ENCODE assay signal across 17 cellular contexts in genomic region chr1:201253906-201254624, GRCh38. TPM values are rescaled to one million over a fixed set of nuclear protein-coding genes. Genes with fewer than 3 reads are reported as not detected.
DNase-seq lines count a peak whose midpoint lies in the region; ATAC-seq and TF ChIP-seq lines count a peak whose summit lies in the region.
"Had no signal": no experiment of that assay in that cellular context is flagged by ENCODE, and none has a peak within 500 bp of the region (broad histone marks: within the 10 kb centered on the region; RNA-seq: fewer than 3 reads in every experiment).

No MANE protein-coding gene starts in this region.

- peaks cover 9% of the 10 kb centered on the region for H3K4me1 ChIP-seq in BLaER1
- no peaks in the 10 kb centered on the region for H3K4me1 ChIP-seq in GM23338 (ENCODE audit: insufficient read depth)
- H3K4me1 ChIP-seq in osteoblast (ENCODE audit: insufficient read depth, low read length): no peaks in the 10 kb centered on the region
- H3K4me1 ChIP-seq: parathyroid adenoma had no signal

- 0 out of 2 replicates have a peak overlapping the region, but pooled peaks have one; percentile 32 for H3K4me2 ChIP-seq in BLaER1
- H3K4me2 ChIP-seq in GM23338: no peak overlapping the region
- H3K4me2 ChIP-seq in osteoblast (ENCODE audit: insufficient read depth, low read length): no peak overlapping the region
- H3K4me2 ChIP-seq: PC-9 had no signal

- peaks cover 3% of the 10 kb centered on the region; the same call in 2 of the 3 replicates for H3K9me3 Mint-ChIP-seq in GM23338
- no peaks in the 10 kb centered on the region for H3K9me3 Mint-ChIP-seq in activated T-helper 2 cell treated with anti-CD3 and anti-CD28 coated beads, Interferon-gamma antibody, Interleukin-2, Interleukin-4, amounts not matched to agents 10 μg/mL and 5 μg/mL and 100 μg/mL, durations not matched to agents 14 hours and 24 hours and 36 hours
- H3K9me3 Mint-ChIP-seq: activated naive CD4-positive, alpha-beta T cell treated with anti-CD3 and anti-CD28 coated beads, Interleukin-2, amount 50 U/mL, for 24 hours had no signal

- H3K36me3 Mint-ChIP-seq in GM23338 (ENCODE audit: low read depth): no peaks in the 10 kb centered on the region
- H3K36me3 Mint-ChIP-seq in activated T-helper 2 cell treated with anti-CD3 and anti-CD28 coated beads, Interferon-gamma antibody, Interleukin-2, Interleukin-4, amounts not matched to agents 10 μg/mL and 5 μg/mL and 100 μg/mL, durations not matched to agents 14 hours and 24 hours and 36 hours (ENCODE audit: low read depth): no peaks in the 10 kb centered on the region
- H3K36me3 Mint-ChIP-seq: activated naive CD4-positive, alpha-beta T cell treated with anti-CD3 and anti-CD28 coated beads, Interleukin-2, amount 50 U/mL, for 24 hours had no signal

- H3K27me3 Mint-ChIP-seq in GM23338 (ENCODE audit: insufficient read depth, low read depth, poor library complexity): peaks cover 4% of the 10 kb centered on the region
- H3K27me3 Mint-ChIP-seq in activated T-helper 2 cell treated with anti-CD3 and anti-CD28 coated beads, Interferon-gamma antibody, Interleukin-2, Interleukin-4, amounts not matched to agents 10 μg/mL and 5 μg/mL and 100 μg/mL, durations not matched to agents 14 hours and 24 hours and 36 hours (ENCODE audit: low read depth): no peaks in the 10 kb centered on the region

- ATAC-seq in GM23338 (peak; percentile 15; the same call in 2 of the 3 replicates), HG03460 (IDR thresholded peaks at IDR 0.05; ENCODE audit: unreplicated experiment) (no peak)

- H3K9me2 ChIP-seq in GM23338 (ENCODE audit: insufficient read depth): no peaks in the 10 kb centered on the region

- H3K27me3 ChIP-seq in BLaER1: no peaks in the 10 kb centered on the region
- H3K27me3 ChIP-seq in GM23338 (ENCODE audit: insufficient read depth): no peaks in the 10 kb centered on the region
- H3K27me3 ChIP-seq in osteoblast (ENCODE audit: insufficient read depth, low read length): no peaks in the 10 kb centered on the region
- H3K27me3 ChIP-seq: suprapubic skin had no signal

- H3K27ac ChIP-seq in BLaER1: 0 out of 2 replicates have a peak overlapping the region, but pooled peaks have one; percentile 3
- no peak overlapping the region for H3K27ac ChIP-seq in GM23338 (ENCODE audit: low read depth)
- H3K27ac ChIP-seq in osteoblast (ENCODE audit: low read depth, low read length): no peak overlapping the region
- H3K27ac ChIP-seq: parathyroid adenoma, PC-9, SK-N-MC, suprapubic skin had no signal

- H3K4me3 Mint-ChIP-seq in GM23338: no peak overlapping the region
- H3K4me3 Mint-ChIP-seq in activated T-helper 2 cell treated with anti-CD3 and anti-CD28 coated beads, Interferon-gamma antibody, Interleukin-2, Interleukin-4, amounts not matched to agents 10 μg/mL and 5 μg/mL and 100 μg/mL, durations not matched to agents 14 hours and 24 hours and 36 hours (ENCODE audit: low read depth): no peak overlapping the region
- H3K4me3 Mint-ChIP-seq: activated naive CD4-positive, alpha-beta T cell treated with anti-CD3 and anti-CD28 coated beads, Interleukin-2, amount 50 U/mL, for 24 hours had no signal

- H3K79me2 ChIP-seq in GM23338 (replicated peaks; ENCODE audit: insufficient read depth): no peaks in the 10 kb centered on the region
- no peaks in the 10 kb centered on the region for H3K79me2 ChIP-seq in osteoblast (ENCODE audit: insufficient read depth, low read length)
- H3K79me2 ChIP-seq: parathyroid adenoma had no signal

- no peak for DNase-seq in GM23338 (ENCODE audit: low spot score)
- DNase-seq in activated T-helper 2 cell treated with anti-CD3 and anti-CD28 coated beads, Interferon-gamma antibody, Interleukin-2, Interleukin-4, amounts not matched to agents 10 μg/mL and 5 μg/mL and 100 μg/mL, durations not matched to agents 14 hours and 24 hours and 36 hours (ENCODE audit: low spot score): peak; percentile 3
- peak; percentile 8 for DNase-seq in mucosa of gallbladder (ENCODE audit: low spot score)
- no peak for DNase-seq in NCI-H1105 (lab: John Stamatoyannopoulos, UW)
- no peak for DNase-seq in OCI-M2 (lab: John Stamatoyannopoulos, UW; ENCODE audit: unreplicated experiment)
- DNase-seq in osteoblast (ENCODE audit: insufficient read length, low spot score, missing footprints): no peak
- DNase-seq: AML-193, NCI-H1417 treated with DMSO at 0.1 percent for 48 hours, NCI-H748 treated with DMSO at 0.1 percent for 48 hours had no signal

- no peaks in the 10 kb centered on the region for H4K20me1 ChIP-seq in BLaER1
- no peaks in the 10 kb centered on the region for H4K20me1 ChIP-seq in GM23338 (replicated peaks; ENCODE audit: insufficient read depth)
- no peaks in the 10 kb centered on the region for H4K20me1 ChIP-seq in osteoblast (ENCODE audit: insufficient read depth, low read length)

- H3K4me3 ChIP-seq in BLaER1: no peak overlapping the region
- H3K4me3 ChIP-seq in GM23338: no peak overlapping the region
- H3K4me3 ChIP-seq in osteoblast (ENCODE audit: insufficient read depth, low read length): no peak overlapping the region
- H3K4me3 ChIP-seq: PC-9, SK-N-MC, suprapubic skin had no signal

- H3K9ac ChIP-seq in BLaER1: no peak overlapping the region
- H3K9ac ChIP-seq: parathyroid adenoma had no signal

- TF ChIP-seq CTCF in GM23338 (conservative IDR thresholded peaks at IDR 0.05; ENCODE audit: low read depth in 2 of 2) (no peak), osteoblast (IDR thresholded peaks at IDR 0.05; ENCODE audit: extremely low read depth, low read depth, low read length) (no peak)

- H2AFZ ChIP-seq in GM23338 (peak overlapping the region; percentile 83; the same call in 1 of the 2 replicates), osteoblast (ENCODE audit: low read length) (no peak overlapping the region)
- H2AFZ ChIP-seq: parathyroid adenoma, PC-9 had no signal

- H3K9me3 ChIP-seq in BLaER1: no peaks in the 10 kb centered on the region
- H3K9me3 ChIP-seq in osteoblast (ENCODE audit: low read depth, low read length): no peaks in the 10 kb centered on the region
- H3K9me3 ChIP-seq: suprapubic skin had no signal

- no peak overlapping the region for H3K27ac Mint-ChIP-seq in GM23338
- no peak overlapping the region for H3K27ac Mint-ChIP-seq in activated T-helper 2 cell treated with anti-CD3 and anti-CD28 coated beads, Interferon-gamma antibody, Interleukin-2, Interleukin-4, amounts not matched to agents 10 μg/mL and 5 μg/mL and 100 μg/mL, durations not matched to agents 14 hours and 24 hours and 36 hours
- H3K27ac Mint-ChIP-seq: activated naive CD4-positive, alpha-beta T cell treated with anti-CD3 and anti-CD28 coated beads, Interleukin-2, amount 50 U/mL, for 24 hours had no signal

- H3K36me3 ChIP-seq in BLaER1 (no peaks in the 10 kb centered on the region), GM23338 (ENCODE audit: insufficient read depth) (no peaks in the 10 kb centered on the region), osteoblast (ENCODE audit: insufficient read depth, low read length) (no peaks in the 10 kb centered on the region)
- H3K36me3 ChIP-seq: suprapubic skin had no signal

- H3F3A ChIP-seq in GM23338 (replicated peaks; ENCODE audit: low read depth): no peaks in the 10 kb centered on the region

- intact Hi-C loops in activated T-helper 2 cell treated with anti-CD3 and anti-CD28 coated beads, Interferon-gamma antibody, Interleukin-2, Interleukin-4, amounts not matched to agents 10 μg/mL and 5 μg/mL and 100 μg/mL, durations not matched to agents 14 hours and 24 hours and 36 hours (cut with micrococcal nuclease): no loop called here

- no peaks in the 10 kb centered on the region; the same call in 2 of the 3 replicates for H3K4me1 Mint-ChIP-seq in GM23338
- no peaks in the 10 kb centered on the region for H3K4me1 Mint-ChIP-seq in activated T-helper 2 cell treated with anti-CD3 and anti-CD28 coated beads, Interferon-gamma antibody, Interleukin-2, Interleukin-4, amounts not matched to agents 10 μg/mL and 5 μg/mL and 100 μg/mL, durations not matched to agents 14 hours and 24 hours and 36 hours (ENCODE audit: low read depth)
- H3K4me1 Mint-ChIP-seq: activated naive CD4-positive, alpha-beta T cell treated with anti-CD3 and anti-CD28 coated beads, Interleukin-2, amount 50 U/mL, for 24 hours had no signal

TF ChIP-seq in GM23338, 12 proteins besides CTCF, POLR2A, EP300 and RAD21:
- TF ChIP-seq EZH2phosphoT487 (IDR thresholded peaks at IDR 0.05; ENCODE audit: unreplicated experiment): no peak
- no peak for TF ChIP-seq CREB1 (CRISPR knock-in tag; IDR thresholded peaks at IDR 0.05; ENCODE audit: low read depth)
- TF ChIP-seq NANOG (IDR thresholded peaks at IDR 0.05; ENCODE audit: borderline replicate concordance): no peak
- no peak for TF ChIP-seq EZH2 (IDR thresholded peaks at IDR 0.05; ENCODE audit: low read depth, unreplicated experiment)

RNA-seq across cellular contexts. Expression of gene PKP1, which starts 29.2 kb away (rescaled TPM):
- total RNA-seq in GM23338 (2014; rRNA removed; shearing (Covaris generic)): 0.58 and 0.83 TPM in 2 replicates
- polyA plus RNA-seq in GM23338 (2016; fragmentation: Nextera tagmentation; extraction: Ambion mirVana): 0.17 and 0.19 TPM in 2 replicates
- not detected in 2 replicates for total RNA-seq in activated T-helper 2 cell treated with anti-CD3 and anti-CD28 coated beads, Interferon-gamma antibody, Interleukin-2, Interleukin-4, amounts not matched to agents 10 μg/mL and 5 μg/mL and 100 μg/mL, durations not matched to agents 14 hours and 24 hours and 36 hours
- total RNA-seq in mucosa of gallbladder: 0.09 TPM
- total RNA-seq in osteoblast: under 0.01 TPM in 2 replicates
- total RNA-seq: G401 had no signal

Comparison
In these comparisons a context has a peak if more than half of its experiments do, and no peak if none do; other contexts are left out.
1. DNase-seq: peak in activated T-helper 2 cell treated with anti-CD3 and anti-CD28 coated beads, Interferon-gamma antibody, Interleukin-2, Interleukin-4, amounts not matched to agents 10 μg/mL and 5 μg/mL and 100 μg/mL, durations not matched to agents 14 hours and 24 hours and 36 hours (single experiment) and mucosa of gallbladder (single experiment); none in GM23338 (single experiment), NCI-H1105 (single experiment), OCI-M2 (single experiment) and osteoblast (single experiment).